15 cellular contexts compared by ENCODE assay signal in the genomic region with DNA sequence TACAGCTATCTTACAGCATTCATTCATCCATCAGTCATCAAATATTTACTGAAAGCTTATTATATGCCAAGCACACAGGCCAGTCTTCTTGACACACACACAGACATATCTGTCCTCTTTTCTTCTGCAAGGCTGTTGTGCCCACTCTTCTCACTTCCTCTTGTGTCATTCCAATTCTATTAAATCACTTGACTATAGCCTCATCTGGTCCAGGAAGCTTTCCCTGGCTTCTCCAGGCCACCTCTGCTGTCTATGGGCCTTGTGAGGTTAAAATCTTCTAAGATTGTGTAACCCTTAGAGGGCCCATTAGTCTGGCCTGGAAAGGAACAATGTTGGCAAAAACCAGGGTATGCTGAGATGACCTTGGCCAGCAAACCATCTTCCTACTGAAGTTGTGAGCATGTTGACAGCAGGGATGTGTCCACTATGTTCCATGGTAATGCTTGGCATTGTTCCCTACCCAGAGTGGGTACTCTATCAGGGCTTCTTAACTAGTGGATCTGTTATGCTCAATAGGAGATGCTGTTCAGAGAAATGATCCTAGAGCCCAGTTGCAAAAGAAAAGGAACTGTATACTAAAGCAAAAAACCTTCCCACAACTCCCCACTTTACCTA. TPM values are rescaled to one million over a fixed set of nuclear protein-coding genes. Genes with fewer than 3 reads are reported as not detected.
DNase-seq lines count a peak whose midpoint lies in the region; ATAC-seq lines count a peak whose summit lies in the region.
"Had no signal": no experiment of that assay in that cellular context is flagged by ENCODE, and none has a peak within 500 bp of the region (broad histone marks: within the 10 kb centered on the region; RNA-seq: fewer than 3 reads in every experiment).

No MANE protein-coding gene starts in this region.

- H3K4me3 ChIP-seq in naive thymus-derived CD4-positive, alpha-beta T cell (ENCODE audit: low read length): peak overlapping the region; percentile 14
- no peak overlapping the region for H3K4me3 ChIP-seq in HAP-1
- H3K4me3 ChIP-seq: body of pancreas, gastrocnemius medialis, SJCRH30, tibial nerve had no signal

- peaks cover 85% of the 10 kb centered on the region for H3K4me1 Mint-ChIP-seq in activated T-cell treated with anti-CD3 and anti-CD28 coated beads, Interleukin-2, amount 50 U/mL, for 4 hours (ENCODE audit: low read depth)
- peaks cover 31 to 51% (median 32%) of the 10 kb centered on the region in 3 donors for H3K4me1 Mint-ChIP-seq in IgD-negative memory B cell
- peaks cover 80% of the 10 kb centered on the region for H3K4me1 Mint-ChIP-seq in activated naive CD8-positive, alpha-beta T cell (ENCODE audit: low read depth)
- peaks cover 67 to 90% (median 79%) of the 10 kb centered on the region in 7 donors for H3K4me1 Mint-ChIP-seq in naive thymus-derived CD4-positive, alpha-beta T cell

- peaks cover 56% of the 10 kb centered on the region for H3K36me3 Mint-ChIP-seq in activated T-cell treated with anti-CD3 and anti-CD28 coated beads, Interleukin-2, amount 50 U/mL, for 4 hours (ENCODE audit: insufficient read depth)
- H3K36me3 Mint-ChIP-seq in IgD-negative memory B cell: peaks cover 15% of the 10 kb centered on the region
- peaks cover 34% of the 10 kb centered on the region for H3K36me3 Mint-ChIP-seq in activated naive CD8-positive, alpha-beta T cell
- peaks cover 17 to 84% (median 71%) of the 10 kb centered on the region in 5 donors for H3K36me3 Mint-ChIP-seq in naive thymus-derived CD4-positive, alpha-beta T cell

- H3K9me3 Mint-ChIP-seq in activated T-cell treated with anti-CD3 and anti-CD28 coated beads, Interleukin-2, amount 50 U/mL, for 4 hours: no peaks in the 10 kb centered on the region
- no peaks in the 10 kb centered on the region for H3K9me3 Mint-ChIP-seq in IgD-negative memory B cell
- H3K9me3 Mint-ChIP-seq in activated naive CD8-positive, alpha-beta T cell (ENCODE audit: low read depth): no peaks in the 10 kb centered on the region
- no peaks in the 10 kb centered on the region for H3K9me3 Mint-ChIP-seq in naive thymus-derived CD4-positive, alpha-beta T cell

- peak overlapping the region; percentile 6 for H3K4me3 Mint-ChIP-seq in activated T-cell treated with anti-CD3 and anti-CD28 coated beads, Interleukin-2, amount 50 U/mL, for 4 hours
- peak overlapping the region in 2 of 4 donors; percentile 57 to 79 for H3K4me3 Mint-ChIP-seq in IgD-negative memory B cell
- H3K4me3 Mint-ChIP-seq in activated naive CD8-positive, alpha-beta T cell: peak overlapping the region; percentile 31
- H3K4me3 Mint-ChIP-seq in naive thymus-derived CD4-positive, alpha-beta T cell: peak overlapping the region; percentile 48 to 98 (median 80)

- no peak for DNase-seq in activated T-cell treated with anti-CD3 and anti-CD28 coated beads, Interleukin-2, amount 50 U/mL, for 4 hours
- no peak for DNase-seq in activated T-cell treated with anti-CD3 and anti-CD28 coated beads, Interleukin-2, amount 50 U/mL, for 1 hour
- no peak for DNase-seq in naive thymus-derived CD4-positive, alpha-beta T cell
- DNase-seq in NCI-H526 (lab: John Stamatoyannopoulos, UW) (no peak), HAP-1 (ENCODE audit: low spot score in 2 of 2) (no peak)
- DNase-seq: body of pancreas, DMS79 treated with DMSO at 0.1 percent for 48 hours, gastrocnemius medialis, NCI-H1048, NCI-H2171, SJCRH30 had no signal

- intact Hi-C loops in naive thymus-derived CD4-positive, alpha-beta T cell (cut with micrococcal nuclease): no loop called here

- no peaks in the 10 kb centered on the region for H3K27me3 ChIP-seq in naive thymus-derived CD4-positive, alpha-beta T cell (ENCODE audit: control insufficient read depth in 2 of 2, insufficient read depth in 2 of 2, low read length in 2 of 2)
- H3K27me3 ChIP-seq in HAP-1 (ENCODE audit: low read depth): no peaks in the 10 kb centered on the region
- H3K27me3 ChIP-seq: body of pancreas, gastrocnemius medialis, tibial nerve had no signal

- POLR2A ChIA-PET in naive thymus-derived CD4-positive, alpha-beta T cell (lab: Charles Lee): interaction anchor here (1.2 to 37.2 kb wide), 4 partner anchors 10 to 54 kb away, joined by 4 to 1558 read pairs (median 24); partner anchors contain the start of gene C1orf74

- no peak for ATAC-seq in activated T-cell treated with anti-CD3 and anti-CD28 coated beads, Interleukin-2, amount 50 U/mL, for 4 hours
- ATAC-seq in naive thymus-derived CD4-positive, alpha-beta T cell: no peak
- ATAC-seq in GM18870 (IDR thresholded peaks at IDR 0.05; ENCODE audit: unreplicated experiment): no peak
- ATAC-seq: body of pancreas, gastrocnemius medialis had no signal

- peak overlapping the region in 2 of 3 donors; percentile 27 to 72 for H3K27ac Mint-ChIP-seq in IgD-negative memory B cell
- peak overlapping the region; percentile 91 for H3K27ac Mint-ChIP-seq in activated naive CD8-positive, alpha-beta T cell
- H3K27ac Mint-ChIP-seq in naive thymus-derived CD4-positive, alpha-beta T cell: peak overlapping the region in 7 of 9 donors; percentile 54 to 99 (median 90)

- CTCF ChIA-PET in naive thymus-derived CD4-positive, alpha-beta T cell (lab: Charles Lee): interaction anchor here (0.6 to 3.2 kb wide), 2 partner anchors 12 to 63 kb away, joined by 3 to 18 read pairs; no protein-coding TSS in a partner anchor

- in situ Hi-C loops in HAP-1 (cut with MboI; ENCODE audit: low sequenced_read_pairs): no loop called here

- peak overlapping the region; percentile 83 for H3K27ac ChIP-seq in naive thymus-derived CD4-positive, alpha-beta T cell (ENCODE audit: low read depth, low read length)
- H3K27ac ChIP-seq: body of pancreas, gastrocnemius medialis, SJCRH30, tibial nerve had no signal

- peaks cover 41 to 73% (median 49%) of the 10 kb centered on the region in 3 experiments for H3K36me3 ChIP-seq in naive thymus-derived CD4-positive, alpha-beta T cell (ENCODE audit: control insufficient read depth in 2 of 3, insufficient read depth in 3 of 3, low read length in 3 of 3)
- no peaks in the 10 kb centered on the region for H3K36me3 ChIP-seq in HAP-1 (replicated peaks)
- H3K36me3 ChIP-seq: gastrocnemius medialis, SJCRH30, tibial nerve had no signal

- no peaks in the 10 kb centered on the region for H3K9me3 ChIP-seq in naive thymus-derived CD4-positive, alpha-beta T cell (ENCODE audit: control insufficient read depth in 2 of 3, low read length in 3 of 3)
- no peaks in the 10 kb centered on the region for H3K9me3 ChIP-seq in HAP-1
- H3K9me3 ChIP-seq: body of pancreas, gastrocnemius medialis, tibial nerve had no signal

- peaks cover 41 to 70% of the 10 kb centered on the region in 2 donors for H3K4me1 ChIP-seq in naive thymus-derived CD4-positive, alpha-beta T cell (ENCODE audit: control insufficient read depth in 2 of 2, insufficient read depth in 2 of 2, low read length in 2 of 2)
- H3K4me1 ChIP-seq in HAP-1: no peaks in the 10 kb centered on the region
- H3K4me1 ChIP-seq: body of pancreas, SJCRH30 had no signal

- H3K27me3 Mint-ChIP-seq in activated T-cell treated with anti-CD3 and anti-CD28 coated beads, Interleukin-2, amount 50 U/mL, for 4 hours (ENCODE audit: low read depth): no peaks in the 10 kb centered on the region
- no peaks in the 10 kb centered on the region for H3K27me3 Mint-ChIP-seq in IgD-negative memory B cell
- H3K27me3 Mint-ChIP-seq in activated naive CD8-positive, alpha-beta T cell: no peaks in the 10 kb centered on the region
- H3K27me3 Mint-ChIP-seq in naive thymus-derived CD4-positive, alpha-beta T cell: no peaks in the 10 kb centered on the region

RNA-seq across cellular contexts. Expression of gene TRAF3IP3, which starts 5.3 kb away (rescaled TPM):
- total RNA-seq in activated T-cell treated with anti-CD3 and anti-CD28 coated beads, Interleukin-2, amount 50 U/mL, for 4 hours: 100 to 1,000 TPM in 1 of 3 donors, 10 to 100 TPM in 2; 59.0 to 109 (median 85.2) TPM
- polyA plus RNA-seq in IgD-negative memory B cell: 240 TPM
- total RNA-seq in naive thymus-derived CD4-positive, alpha-beta T cell: 100 to 1,000 TPM; 303 to 746 (median 450) TPM
- 100 to 1,000 TPM; 446 to 613 TPM for polyA plus RNA-seq in naive thymus-derived CD4-positive, alpha-beta T cell

RNA-seq across cellular contexts. Expression of gene C1orf74, which starts 23.2 kb away (rescaled TPM):
- 1 to 10 TPM; 1.6 to 2.1 (median 1.7) TPM for total RNA-seq in activated T-cell treated with anti-CD3 and anti-CD28 coated beads, Interleukin-2, amount 50 U/mL, for 4 hours
- 0.78 TPM for polyA plus RNA-seq in IgD-negative memory B cell
- 1 to 10 TPM in 3 of 5 experiments, under 1 TPM in 2; 0.51 to 1.5 (median 1.3) TPM for total RNA-seq in naive thymus-derived CD4-positive, alpha-beta T cell
- under 1 TPM; 0.31 to 0.45 TPM for polyA plus RNA-seq in naive thymus-derived CD4-positive, alpha-beta T cell

RNA-seq across cellular contexts. Expression of gene IRF6, which starts 44.8 kb away (rescaled TPM):
- total RNA-seq in activated T-cell treated with anti-CD3 and anti-CD28 coated beads, Interleukin-2, amount 50 U/mL, for 4 hours: under 1 TPM; 0.11 to 0.15 (median 0.13) TPM
- 0.93 TPM for polyA plus RNA-seq in IgD-negative memory B cell
- total RNA-seq in naive thymus-derived CD4-positive, alpha-beta T cell: 1 to 10 TPM in 2 of 5 experiments, under 1 TPM in 2, not detected in 1; 0.30 to 2.3 (median 0.97) TPM
- 1 to 10 TPM in 1 of 2 donors, under 1 TPM in 1; 0.41 to 1.6 TPM for polyA plus RNA-seq in naive thymus-derived CD4-positive, alpha-beta T cell
- total RNA-seq: SJCRH30 had no signal

RNA-seq across cellular contexts. Expression of gene HSD11B1, which starts 56.5 kb away (rescaled TPM):
- total RNA-seq in activated T-cell treated with anti-CD3 and anti-CD28 coated beads, Interleukin-2, amount 50 U/mL, for 4 hours: 1 to 10 TPM; 2.6 to 8.7 (median 2.7) TPM
- not detected for polyA plus RNA-seq in IgD-negative memory B cell
- 1 to 10 TPM in 1 of 5 experiments, under 1 TPM in 1, not detected in 3; 0.47 to 3.6 TPM for total RNA-seq in naive thymus-derived CD4-positive, alpha-beta T cell
- polyA plus RNA-seq in naive thymus-derived CD4-positive, alpha-beta T cell: under 1 TPM; 0.18 to 0.54 TPM
- total RNA-seq: SJCRH30 had no signal
